In the genomic region with DNA sequence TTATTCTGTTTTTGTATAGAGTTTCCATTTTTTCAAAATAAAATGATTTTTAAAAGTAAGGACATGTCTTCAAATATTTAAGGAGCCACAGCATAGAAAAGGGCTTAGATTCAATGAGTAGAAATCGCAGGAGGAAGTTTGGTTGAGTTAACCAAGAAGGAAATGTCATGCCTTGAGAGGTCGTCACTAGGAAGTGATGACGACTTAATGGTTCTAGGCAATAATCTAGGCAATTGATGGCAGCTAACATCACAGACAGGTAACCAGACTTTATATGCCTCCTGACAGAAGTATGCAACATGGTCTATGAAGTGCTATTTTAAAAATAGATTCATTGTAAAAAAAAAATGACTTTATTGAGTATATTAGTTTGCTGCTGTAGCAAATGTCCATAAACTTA, we compare ENCODE assay signal across 3 cellular contexts.
TF ChIP-seq lines count a peak whose summit lies in the region.

No MANE protein-coding gene starts in this region.

TF ChIP-seq in HepG2, 621 proteins besides CTCF, POLR2A, EP300 and RAD21:
- TF ChIP-seq, protein P1, sequence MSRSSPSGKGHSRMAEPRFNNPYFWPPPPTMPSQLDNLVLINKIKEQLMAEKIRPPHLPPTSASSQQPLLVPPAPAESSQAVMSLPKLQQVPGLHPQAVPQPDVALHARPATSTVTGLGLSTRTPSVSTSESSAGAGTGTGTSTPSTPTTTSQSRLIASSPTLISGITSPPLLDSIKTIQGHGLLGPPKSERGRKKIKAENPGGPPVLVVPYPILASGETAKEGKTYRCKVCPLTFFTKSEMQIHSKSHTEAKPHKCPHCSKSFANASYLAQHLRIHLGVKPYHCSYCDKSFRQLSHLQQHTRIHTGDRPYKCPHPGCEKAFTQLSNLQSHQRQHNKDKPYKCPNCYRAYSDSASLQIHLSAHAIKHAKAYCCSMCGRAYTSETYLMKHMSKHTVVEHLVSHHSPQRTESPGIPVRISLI (CRISPR knock-in tag; IDR thresholded peaks at IDR 0.05; ENCODE audit: borderline replicate concordance), result no peak
- TF ChIP-seq CREB1 (IDR thresholded peaks at IDR 0.05) (0 out of 2 replicates have a peak, but pooled peaks have one; percentile 20), CREB1 (CRISPR knock-in tag; IDR thresholded peaks at IDR 0.05) (no peak), ZNF33B (CRISPR knock-in tag; IDR thresholded peaks at IDR 0.05) (no peak)
TF ChIP-seq in HepG2: peak in this region for 1.

TF ChIP-seq in K562, 482 proteins besides CTCF, POLR2A, EP300 and RAD21:
- no peak for TF ChIP-seq CHD2 (IDR thresholded peaks at IDR 0.05; ENCODE audit: low read depth, low read length)
- TF ChIP-seq MEIS2 (IDR thresholded peaks at IDR 0.05; ENCODE audit: partially characterized antibody), result peak; percentile 16
TF ChIP-seq in K562: peak in this region for 1.

TF ChIP-seq in neural cell, 6 proteins besides CTCF, POLR2A, EP300 and RAD21:
- TF ChIP-seq POLR2AphosphoS5 (IDR thresholded peaks at IDR 0.05) (peak; percentile 83), REST (IDR thresholded peaks at IDR 0.05; ENCODE audit: borderline replicate concordance) (no peak)
